8 cellular contexts compared by ENCODE assay signal in the genomic region with DNA sequence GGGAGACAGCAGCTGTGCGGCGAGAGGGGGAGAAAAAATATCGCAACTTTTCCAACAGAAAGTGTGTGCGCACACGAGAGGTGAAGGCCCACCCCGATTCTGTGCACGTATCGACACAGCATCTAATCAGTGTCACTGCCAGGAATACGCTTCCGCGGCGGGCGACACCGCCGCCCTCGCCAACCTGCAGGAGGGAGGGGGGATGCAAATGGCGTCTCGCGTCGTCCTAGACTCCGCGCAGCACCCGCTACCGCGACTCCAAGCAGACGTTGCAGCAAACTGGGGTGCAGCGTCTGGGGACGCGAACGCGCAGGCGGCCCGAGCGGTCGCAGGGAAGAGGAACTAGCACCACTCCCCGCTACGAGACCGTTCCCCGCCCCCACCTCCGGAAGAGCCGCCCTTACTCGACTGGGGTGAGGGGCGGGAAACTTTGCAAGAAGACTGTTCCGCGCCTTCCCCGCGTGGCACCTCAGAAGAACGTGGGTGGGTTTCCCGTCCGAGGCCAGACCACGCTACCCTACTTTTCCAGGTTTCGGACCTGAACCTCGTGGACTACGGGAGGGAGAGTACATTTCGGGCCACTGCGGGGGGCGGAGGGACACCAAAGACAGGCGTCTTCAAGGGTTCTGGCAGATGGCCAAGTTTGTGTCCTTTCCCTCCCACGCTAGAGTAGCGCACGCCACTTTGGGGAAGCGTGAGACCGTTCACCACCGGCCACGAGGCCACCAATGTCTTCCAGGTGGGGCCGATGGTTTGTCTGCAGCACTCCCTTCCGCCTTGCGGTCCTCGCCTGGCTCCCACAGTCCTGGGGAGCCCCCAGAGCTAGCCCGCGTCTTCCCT.
A peak's percentile ranks its signal among the peaks of the same experiment; 100 is the strongest.
DNase-seq lines count a peak whose midpoint lies in the region; ATAC-seq and TF ChIP-seq lines count a peak whose summit lies in the region.

No MANE protein-coding gene starts in this region.

- peaks cover 0 to 35% (median 0%) of the 10 kb centered on the region in 3 donors for H3K4me1 ChIP-seq in gastroesophageal sphincter
- peaks cover 19% of the 10 kb centered on the region for H3K4me1 ChIP-seq in osteoblast (ENCODE audit: insufficient read depth, low read length)
- peaks cover 20% of the 10 kb centered on the region for H3K4me1 ChIP-seq in upper lobe of right lung

- TF ChIP-seq EP300 in gastroesophageal sphincter (IDR thresholded peaks at IDR 0.05): no peak

- POLR2A ChIA-PET in RWPE1 (lab: Yijun Ruan, JAX; ENCODE audit: low non-redundant PET): no interaction called here

- no peaks in the 10 kb centered on the region for H3K79me2 ChIP-seq in osteoblast (ENCODE audit: insufficient read depth, low read length)

- H3K27me3 ChIP-seq in gastroesophageal sphincter (no peaks in the 10 kb centered on the region), osteoblast (ENCODE audit: insufficient read depth, low read length) (peaks cover 46% of the 10 kb centered on the region), upper lobe of right lung (no peaks in the 10 kb centered on the region)

- H4K20me1 ChIP-seq in osteoblast (ENCODE audit: insufficient read depth, low read length): no peaks in the 10 kb centered on the region

- 21% methylated on average over 13 of the region's 71 CpGs; no CpG with 5 or more reads in 1 of the 2 donors for WGBS in gastroesophageal sphincter (ENCODE audit: low coverage in 1 of 2), 2 donors

- H3K27ac ChIP-seq in RWPE1 (peak overlapping the region; percentile 88), gastroesophageal sphincter (peak overlapping the region; percentile 85 to 95 (median 92)), osteoblast (ENCODE audit: low read depth, low read length) (peak overlapping the region; percentile 74), upper lobe of right lung (peak overlapping the region; percentile 97)

- intact Hi-C loops in upper lobe of right lung (cut with DNase I): no loop called here

- H3K4me3 ChIP-seq in gastroesophageal sphincter (peak overlapping the region; percentile 59 to 68), osteoblast (ENCODE audit: insufficient read depth, low read length) (peak overlapping the region; percentile 75), upper lobe of right lung (peak overlapping the region; percentile 64)

- H3K9me3 ChIP-seq in gastroesophageal sphincter (no peaks in the 10 kb centered on the region), osteoblast (ENCODE audit: low read depth, low read length) (no peaks in the 10 kb centered on the region), upper lobe of right lung (no peaks in the 10 kb centered on the region)

- no peaks in the 10 kb centered on the region for H3K36me3 ChIP-seq in gastroesophageal sphincter
- H3K36me3 ChIP-seq in osteoblast (ENCODE audit: insufficient read depth, low read length): no peaks in the 10 kb centered on the region
- no peaks in the 10 kb centered on the region for H3K36me3 ChIP-seq in upper lobe of right lung

- TF ChIP-seq POLR2A in gastroesophageal sphincter (IDR thresholded peaks at IDR 0.05): peak; percentile 16 to 31

- DNase-seq in NCI-H2171 treated with DMSO at 0.1 percent for 48 hours (lab: John Stamatoyannopoulos, UW) (peak; percentile 71), NCI-H2171 (lab: John Stamatoyannopoulos, UW) (no peak), RWPE1 (ENCODE audit: low spot score) (no peak), osteoblast (ENCODE audit: insufficient read length, low spot score, missing footprints) (peak; percentile 92), upper lobe of right lung (peak; percentile 91)
- DNase-seq in activated effector memory CD4-positive, alpha-beta T cell treated with anti-CD3 and anti-CD28 coated beads, Interleukin-2, amount 50 U/mL, for 16 hours: peak; percentile 88

- no peak for TF ChIP-seq CTCF in RWPE1 (conservative IDR thresholded peaks at IDR 0.05; ENCODE audit: low read depth)
- no peak for TF ChIP-seq CTCF in gastroesophageal sphincter (IDR thresholded peaks at IDR 0.05)
- TF ChIP-seq CTCF in osteoblast (IDR thresholded peaks at IDR 0.05; ENCODE audit: extremely low read depth, low read depth, low read length): no peak
- TF ChIP-seq CTCF in upper lobe of right lung (IDR thresholded peaks at IDR 0.05): no peak

- peak overlapping the region; percentile 74 for H2AFZ ChIP-seq in osteoblast (ENCODE audit: low read length)

- peak overlapping the region; percentile 82 for H3K4me2 ChIP-seq in osteoblast (ENCODE audit: insufficient read depth, low read length)

- CTCF ChIA-PET in RWPE1 (lab: Yijun Ruan, JAX): no interaction called here

- ATAC-seq in HG03460 (IDR thresholded peaks at IDR 0.05; ENCODE audit: unreplicated experiment) (peak; percentile 33), gastroesophageal sphincter (peak; percentile 34), upper lobe of right lung (peak; percentile 68)

Comparison
In these comparisons a context has a peak if more than half of its experiments do, and no peak if none do; other contexts are left out.
1. DNase-seq: peak in NCI-H2171 treated with DMSO at 0.1 percent for 48 hours (single experiment), activated effector memory CD4-positive, alpha-beta T cell treated with anti-CD3 and anti-CD28 coated beads, Interleukin-2, amount 50 U/mL, for 16 hours (single experiment), osteoblast (single experiment) and upper lobe of right lung (single experiment); none in NCI-H2171 (single experiment) and RWPE1 (single experiment).
2. Peak in every context shown above with its lines, with median percentiles within 50 percentile points of each other: ATAC-seq, H3K27ac ChIP-seq and H3K4me3 ChIP-seq.